Comparison of ENCODE assay signal across 8 cellular contexts in the genomic region with DNA sequence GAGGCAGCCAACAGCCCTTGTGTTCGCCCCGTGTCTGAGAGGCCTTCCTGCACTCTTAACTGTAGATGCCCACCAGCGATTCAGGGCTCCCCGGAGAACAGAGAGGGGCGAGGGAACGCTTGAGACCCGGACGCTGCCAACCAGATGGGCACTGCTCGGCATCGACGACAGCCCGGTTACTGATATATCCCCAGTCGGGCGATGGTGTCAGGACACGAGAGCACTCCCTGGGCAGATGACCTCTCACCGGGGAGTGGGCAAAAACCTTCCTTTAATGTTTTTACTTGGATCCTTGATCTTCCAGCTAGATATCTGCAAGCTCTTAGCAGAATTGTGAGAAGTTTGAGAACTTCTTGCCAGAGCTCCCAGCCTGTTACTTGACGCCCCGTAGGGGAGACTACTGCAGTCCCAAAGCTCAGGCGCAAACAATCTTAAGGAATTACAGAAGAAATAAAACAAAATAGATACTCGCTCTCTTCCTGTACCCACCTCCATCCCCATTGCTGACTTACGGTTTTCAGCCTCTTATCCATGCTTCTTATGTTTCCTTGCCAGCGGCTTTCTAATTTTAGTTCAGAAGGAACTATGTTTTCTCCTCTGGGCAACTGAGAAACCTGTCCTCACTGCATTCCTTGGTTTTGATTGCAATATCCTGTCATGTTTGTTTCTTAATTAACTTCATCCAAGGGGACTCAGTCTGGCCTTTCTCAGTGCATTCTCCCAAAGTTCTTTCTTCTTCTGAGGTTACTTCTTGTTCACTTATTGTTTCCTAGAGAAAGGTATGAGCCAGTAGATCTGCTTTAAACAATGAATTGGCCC.
DNase-seq lines count a peak whose midpoint lies in the region; ATAC-seq and TF ChIP-seq lines count a peak whose summit lies in the region.

No MANE protein-coding gene starts in this region.

- H3K36me3 Mint-ChIP-seq in effector memory CD8-positive, alpha-beta T cell (ENCODE audit: insufficient read depth) = peaks cover 61% of the 10 kb centered on the region
- H3K36me3 Mint-ChIP-seq in nephron progenitor cell (ENCODE audit: low read depth) = peaks cover under 1% of the 10 kb centered on the region

- no peak for DNase-seq in GM12865 (ENCODE audit: low read depth)
- DNase-seq in effector memory CD8-positive, alpha-beta T cell = no peak
- no peak for DNase-seq in nephron progenitor cell
- DNase-seq in effector CD8-positive, alpha-beta T cell (lab: John Stamatoyannopoulos, UW) = no peak
- no peak for DNase-seq in GM13976 (ENCODE audit: low spot score)
- DNase-seq in NCI-H1436 (lab: John Stamatoyannopoulos, UW) = no peak

- no peak for ATAC-seq in effector memory CD8-positive, alpha-beta T cell (replicated peaks)
- no peak for ATAC-seq in HG03460 (IDR thresholded peaks at IDR 0.05; ENCODE audit: unreplicated experiment)

- H3K4me1 Mint-ChIP-seq in effector memory CD8-positive, alpha-beta T cell (ENCODE audit: low read depth in 2 of 2) = peaks cover 25 to 46% of the 10 kb centered on the region in 2 donors
- H3K4me1 Mint-ChIP-seq in nephron progenitor cell = peaks cover 63% of the 10 kb centered on the region

- in situ Hi-C loops in GM13976 (cut with MboI; ENCODE audit: low sequenced_read_pairs, unreplicated experiment) = no loop called here

- TF ChIP-seq CTCF in GM12865 (IDR thresholded peaks at IDR 0.05; ENCODE audit: insufficient read depth, low read depth, low read length, missing control alignments) (no peak), OCI-LY1 (IDR thresholded peaks at IDR 0.05; ENCODE audit: low read length) (no peak), nephron progenitor cell (IDR thresholded peaks at IDR 0.05) (no peak), GM13976 (IDR thresholded peaks at IDR 0.05; ENCODE audit: borderline replicate concordance, control extremely low read depth, extremely low read depth, insufficient read depth, missing control alignments) (no peak)

- no peaks in the 10 kb centered on the region for H3K27me3 ChIP-seq in OCI-LY1 (ENCODE audit: insufficient read depth, low read length)

- no peaks in the 10 kb centered on the region for H4K20me1 ChIP-seq in OCI-LY1 (ENCODE audit: insufficient read depth, low read length)

- no peaks in the 10 kb centered on the region for H3K27me3 Mint-ChIP-seq in effector memory CD8-positive, alpha-beta T cell
- H3K27me3 Mint-ChIP-seq in nephron progenitor cell (ENCODE audit: low read depth, poor library complexity) = peaks cover 3% of the 10 kb centered on the region

- H3K79me2 ChIP-seq in OCI-LY1 (ENCODE audit: insufficient read depth, low read length) = no peaks in the 10 kb centered on the region

- no peaks in the 10 kb centered on the region for H3K9me3 Mint-ChIP-seq in effector memory CD8-positive, alpha-beta T cell
- H3K9me3 Mint-ChIP-seq in nephron progenitor cell = no peaks in the 10 kb centered on the region

- no peaks in the 10 kb centered on the region for H3F3A ChIP-seq in OCI-LY1 (ENCODE audit: insufficient read depth, low read length)

- peak overlapping the region; percentile 85 to 94 for H3K4me3 Mint-ChIP-seq in effector memory CD8-positive, alpha-beta T cell
- H3K4me3 Mint-ChIP-seq in nephron progenitor cell = peak overlapping the region; percentile 95

- H3K9me3 ChIP-seq in OCI-LY1 (ENCODE audit: low read length) = no peaks in the 10 kb centered on the region

- H3K9ac ChIP-seq in OCI-LY1 (ENCODE audit: low read length) = peak overlapping the region; percentile 95

- peak overlapping the region; percentile 34 for H3K27ac ChIP-seq in OCI-LY1 (ENCODE audit: low read depth, low read length, poor library complexity, severe bottlenecking)

- H3K4me2 ChIP-seq in OCI-LY1 (ENCODE audit: low read length) = peak overlapping the region; percentile 90

- peak overlapping the region; percentile 98 to 99 for H3K27ac Mint-ChIP-seq in effector memory CD8-positive, alpha-beta T cell
- H3K27ac Mint-ChIP-seq in nephron progenitor cell = peak overlapping the region; percentile 88

- H3K4me3 ChIP-seq in GM12865 (ENCODE audit: low read depth, low read length) (peak overlapping the region; percentile 97), OCI-LY1 (ENCODE audit: low read depth, low read length, poor library complexity, severe bottlenecking) (peak overlapping the region; percentile 97)

- H3K4me1 ChIP-seq in OCI-LY1 (ENCODE audit: insufficient read depth, low read length, severe bottlenecking) = peaks cover 28% of the 10 kb centered on the region

- H3K36me3 ChIP-seq in OCI-LY1 (ENCODE audit: insufficient read depth, low read length) = no peaks in the 10 kb centered on the region

- no peak overlapping the region for H2AFZ ChIP-seq in OCI-LY1 (ENCODE audit: low read length)

- H3K9me2 ChIP-seq in OCI-LY1 (ENCODE audit: low read depth, low read length) = no peaks in the 10 kb centered on the region
